8 cellular contexts compared by ENCODE assay signal in the genomic region with DNA sequence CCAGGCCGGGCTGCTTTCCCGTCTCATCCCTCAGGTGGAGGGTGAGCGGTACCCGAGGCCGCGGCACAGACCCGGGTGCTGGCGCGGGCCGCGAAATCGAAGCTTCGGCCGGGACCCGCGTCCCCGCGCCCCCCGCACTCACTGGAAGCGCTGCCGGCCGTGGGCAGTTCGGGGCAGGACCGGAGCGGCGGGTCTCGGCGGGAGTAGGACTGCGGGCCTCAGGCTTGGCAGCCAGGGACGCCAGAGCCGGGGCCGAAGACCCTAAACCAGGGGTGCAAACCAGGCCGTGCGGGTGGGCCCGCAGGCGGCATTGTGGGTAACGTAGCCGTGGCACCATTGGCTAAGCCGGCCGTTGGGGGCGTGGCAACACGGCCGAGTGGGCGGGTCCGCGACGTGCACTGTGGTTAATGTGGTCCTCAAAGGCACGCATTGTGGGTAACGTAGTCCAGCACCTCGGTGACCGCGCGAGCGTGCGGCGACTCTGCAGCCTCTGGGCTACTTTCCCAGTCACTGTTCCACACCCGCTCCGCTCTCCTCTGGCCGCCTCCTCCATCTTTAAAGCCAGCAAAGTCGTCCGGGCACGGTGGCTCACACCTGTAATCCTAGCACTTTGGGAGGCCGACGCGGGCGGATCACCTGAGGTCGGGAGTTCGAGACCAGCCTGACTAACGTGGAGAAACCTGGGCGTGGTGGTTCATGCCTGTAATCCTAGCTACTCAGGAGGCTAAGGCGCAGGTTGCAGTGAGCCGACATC. TPM values are rescaled to one million over a fixed set of nuclear protein-coding genes. Genes with fewer than 3 reads are reported as not detected.
A peak's percentile ranks its signal among the peaks of the same experiment; 100 is the strongest.
DNase-seq lines count a peak whose midpoint lies in the region; ATAC-seq and TF ChIP-seq lines count a peak whose summit lies in the region.

A gene (minus strand): TSS at position 288 of the 754 bp plus-strand sequence. CDS start 1,184 bp downstream, outside the sequence.

- no peaks in the 10 kb centered on the region for H3K27me3 Mint-ChIP-seq in activated T-helper 2 cell treated with anti-CD3 and anti-CD28 coated beads, Interferon-gamma antibody, Interleukin-2, Interleukin-4, amounts not matched to agents 10 μg/mL and 5 μg/mL and 100 μg/mL, durations not matched to agents 14 hours and 24 hours and 36 hours (ENCODE audit: low read depth)
- no peaks in the 10 kb centered on the region for H3K27me3 Mint-ChIP-seq in natural killer cell (ENCODE audit: low read depth in 2 of 2)

- TF ChIP-seq CTCF in Loucy (conservative IDR thresholded peaks at IDR 0.05; ENCODE audit: low read length) (no peak), RWPE2 (IDR thresholded peaks at IDR 0.05; ENCODE audit: poor library complexity, severe bottlenecking) (no peak), natural killer cell (IDR thresholded peaks at IDR 0.05) (no peak)

- H3K9me3 ChIP-seq in Loucy (ENCODE audit: insufficient read depth, low read depth, low read length) (no peaks in the 10 kb centered on the region), RWPE2 (ENCODE audit: severe bottlenecking) (no peaks in the 10 kb centered on the region)

- H3K9me3 Mint-ChIP-seq in activated T-helper 2 cell treated with anti-CD3 and anti-CD28 coated beads, Interferon-gamma antibody, Interleukin-2, Interleukin-4, amounts not matched to agents 10 μg/mL and 5 μg/mL and 100 μg/mL, durations not matched to agents 14 hours and 24 hours and 36 hours: no peaks in the 10 kb centered on the region
- no peaks in the 10 kb centered on the region for H3K9me3 Mint-ChIP-seq in natural killer cell

- H2AFZ ChIP-seq in Loucy (ENCODE audit: low read length): peak within 1 kb of the TSS; percentile 86

- H3K27ac Mint-ChIP-seq in activated T-helper 2 cell treated with anti-CD3 and anti-CD28 coated beads, Interferon-gamma antibody, Interleukin-2, Interleukin-4, amounts not matched to agents 10 μg/mL and 5 μg/mL and 100 μg/mL, durations not matched to agents 14 hours and 24 hours and 36 hours: peak within 1 kb of the TSS; percentile 84
- peak within 1 kb of the TSS; percentile 86 to 88 for H3K27ac Mint-ChIP-seq in natural killer cell

- peaks cover 23% of the 10 kb centered on the region for H3K36me3 Mint-ChIP-seq in activated T-helper 2 cell treated with anti-CD3 and anti-CD28 coated beads, Interferon-gamma antibody, Interleukin-2, Interleukin-4, amounts not matched to agents 10 μg/mL and 5 μg/mL and 100 μg/mL, durations not matched to agents 14 hours and 24 hours and 36 hours (ENCODE audit: low read depth)
- no peaks in the 10 kb centered on the region for H3K36me3 Mint-ChIP-seq in natural killer cell

- H3K4me1 ChIP-seq in Loucy (ENCODE audit: insufficient read depth, low read length, poor library complexity, severe bottlenecking) (no peaks in the 10 kb centered on the region), RWPE2 (ENCODE audit: insufficient read depth, poor library complexity, severe bottlenecking) (peaks cover 7% of the 10 kb centered on the region)

- no peaks in the 10 kb centered on the region for H3F3A ChIP-seq in Loucy (ENCODE audit: low read depth)

- H3K9ac ChIP-seq in Loucy (ENCODE audit: low read depth, low read length, poor library complexity, severe bottlenecking): peak within 1 kb of the TSS; percentile 83

- no peaks in the 10 kb centered on the region for H4K20me1 ChIP-seq in Loucy (ENCODE audit: insufficient read depth, low read length, poor library complexity, severe bottlenecking)

- H3K27me3 ChIP-seq in H7 (ENCODE audit: control insufficient read depth, insufficient read depth, low read length) (no peaks in the 10 kb centered on the region), Loucy (ENCODE audit: insufficient read depth, low read length, poor library complexity, severe bottlenecking) (no peaks in the 10 kb centered on the region), RWPE2 (ENCODE audit: insufficient read depth, poor library complexity, severe bottlenecking) (no peaks in the 10 kb centered on the region)

- H3K27ac ChIP-seq in RWPE2 (ENCODE audit: poor library complexity, severe bottlenecking): peak within 1 kb of the TSS; percentile 65

- DNase-seq in ELR (ENCODE audit: low read depth) (peak; percentile 95), H7 (peak; percentile 99), RWPE2 (ENCODE audit: low spot score) (peak; percentile 95), fibroblast of peridontal ligament (ENCODE audit: extremely low read depth) (peak; percentile 93), natural killer cell (peak; percentile 95)
- peak; percentile 95 for DNase-seq in activated T-helper 2 cell treated with anti-CD3 and anti-CD28 coated beads, Interferon-gamma antibody, Interleukin-2, Interleukin-4, amounts not matched to agents 10 μg/mL and 5 μg/mL and 100 μg/mL, durations not matched to agents 14 hours and 24 hours and 36 hours (ENCODE audit: low spot score)
- DNase-seq in stimulated activated naive CD4-positive, alpha-beta T cell (lab: John Stamatoyannopoulos, UW): peak; percentile 85 to 93 (median 92)

- peak within 1 kb of the TSS; percentile 80 for H3K4me2 ChIP-seq in Loucy (ENCODE audit: low read depth, low read length, poor library complexity, severe bottlenecking)

- peak within 1 kb of the TSS; percentile 88 for H3K4me3 Mint-ChIP-seq in activated T-helper 2 cell treated with anti-CD3 and anti-CD28 coated beads, Interferon-gamma antibody, Interleukin-2, Interleukin-4, amounts not matched to agents 10 μg/mL and 5 μg/mL and 100 μg/mL, durations not matched to agents 14 hours and 24 hours and 36 hours (ENCODE audit: low read depth)
- H3K4me3 Mint-ChIP-seq in natural killer cell: peak within 1 kb of the TSS; percentile 92

- H3K9me2 ChIP-seq in Loucy (replicated peaks; ENCODE audit: low read depth, low read length): no peaks in the 10 kb centered on the region

- peaks cover 15% of the 10 kb centered on the region for H3K36me3 ChIP-seq in H7 (replicated peaks; ENCODE audit: control insufficient read depth, insufficient read depth, low read length)
- H3K36me3 ChIP-seq in Loucy (ENCODE audit: insufficient read depth, low read length): no peaks in the 10 kb centered on the region
- H3K36me3 ChIP-seq in RWPE2 (ENCODE audit: low read depth): peaks cover 27% of the 10 kb centered on the region

- intact Hi-C loops in activated T-helper 2 cell treated with anti-CD3 and anti-CD28 coated beads, Interferon-gamma antibody, Interleukin-2, Interleukin-4, amounts not matched to agents 10 μg/mL and 5 μg/mL and 100 μg/mL, durations not matched to agents 14 hours and 24 hours and 36 hours (cut with micrococcal nuclease): loop anchor here (1.0 to 5.0 kb wide), 3 partner anchors 33 to 190 kb away; a partner anchor contains a TSS
- intact Hi-C loops in natural killer cell (cut with micrococcal nuclease): loop anchor here (5.0 kb wide), 2 partner anchors 80 to 515 kb away; a partner anchor contains a TSS

- H3K4me3 ChIP-seq in H7 (ENCODE audit: insufficient read depth, low read depth, low read length) (peak within 1 kb of the TSS; percentile 83), Loucy (ENCODE audit: low read length, poor library complexity, severe bottlenecking) (peak within 1 kb of the TSS; percentile 75), RWPE2 (ENCODE audit: severe bottlenecking) (peak within 1 kb of the TSS; percentile 68)

- peaks cover 14% of the 10 kb centered on the region for H3K79me2 ChIP-seq in Loucy (ENCODE audit: insufficient read depth, low read length)

- ATAC-seq in RWPE2 (ENCODE audit: low read depth) (peak; percentile 88), natural killer cell (peak; percentile 93 to 97 (median 97))

- H3K4me1 Mint-ChIP-seq in activated T-helper 2 cell treated with anti-CD3 and anti-CD28 coated beads, Interferon-gamma antibody, Interleukin-2, Interleukin-4, amounts not matched to agents 10 μg/mL and 5 μg/mL and 100 μg/mL, durations not matched to agents 14 hours and 24 hours and 36 hours (ENCODE audit: low read depth): peaks cover 13% of the 10 kb centered on the region
- H3K4me1 Mint-ChIP-seq in natural killer cell: peaks cover 30 to 34% of the 10 kb centered on the region in 2 donors

RNA-seq across cellular contexts. Expression of the gene that starts here (rescaled TPM):
- 17.3 and 19.3 TPM in 2 replicates for total RNA-seq in H7 (2014; rRNA removed; shearing (Covaris generic))
- 16.6 and 18.1 TPM in 2 replicates for total RNA-seq in activated T-helper 2 cell treated with anti-CD3 and anti-CD28 coated beads, Interferon-gamma antibody, Interleukin-2, Interleukin-4, amounts not matched to agents 10 μg/mL and 5 μg/mL and 100 μg/mL, durations not matched to agents 14 hours and 24 hours and 36 hours
- 10 to 100 TPM; 11.4 to 20.3 (median 13.0) TPM for total RNA-seq in natural killer cell

Comparison
In these comparisons a context has a peak if more than half of its experiments do, and no peak if none do; other contexts are left out.
1. Peak in every context shown above with its lines: DNase-seq, ATAC-seq, H3K4me3 ChIP-seq and H3K27ac ChIP-seq.